In the genomic region with DNA sequence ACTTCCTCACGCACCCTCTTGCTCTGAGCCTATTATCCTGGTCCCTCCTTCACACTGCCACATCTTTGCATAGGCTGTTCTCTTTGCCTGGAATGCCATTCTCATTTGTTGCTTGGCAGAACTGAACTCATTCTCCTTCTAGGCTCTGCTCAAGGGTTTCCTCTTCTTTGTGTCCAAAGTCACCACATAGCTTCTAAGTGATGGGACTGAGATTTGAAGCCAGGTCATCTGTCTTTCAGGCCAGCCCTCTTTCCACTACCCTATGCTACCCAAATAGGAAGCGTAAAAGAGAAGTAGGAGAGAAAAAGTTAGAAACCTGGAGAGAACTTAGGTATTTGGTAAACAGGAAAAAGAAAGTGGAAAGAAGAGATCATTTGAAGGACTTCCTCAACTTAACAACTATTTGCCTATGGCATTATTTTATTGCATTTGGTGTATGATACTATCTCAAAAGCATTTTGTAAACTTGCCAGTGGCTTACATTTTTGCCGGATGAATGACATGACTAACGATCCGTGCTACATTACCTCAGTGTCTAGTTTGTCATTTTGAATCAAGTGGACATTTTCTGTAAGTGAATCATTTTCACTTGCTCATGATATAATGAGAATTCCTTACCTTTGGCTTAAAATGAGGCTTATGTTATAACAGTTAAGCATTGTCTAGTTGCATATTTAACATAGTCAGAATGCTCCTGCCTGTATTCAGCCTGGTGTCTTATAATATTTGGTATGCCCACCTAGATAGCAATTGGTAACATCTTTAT, we compare ENCODE assay signal across 1 cellular context.
TF ChIP-seq lines count a peak whose summit lies in the region.

No MANE protein-coding gene starts in this region.

TF ChIP-seq in HEK293, 187 proteins besides CTCF, POLR2A, EP300 and RAD21 (continued from another document):
- TF ChIP-seq, protein P1, sequence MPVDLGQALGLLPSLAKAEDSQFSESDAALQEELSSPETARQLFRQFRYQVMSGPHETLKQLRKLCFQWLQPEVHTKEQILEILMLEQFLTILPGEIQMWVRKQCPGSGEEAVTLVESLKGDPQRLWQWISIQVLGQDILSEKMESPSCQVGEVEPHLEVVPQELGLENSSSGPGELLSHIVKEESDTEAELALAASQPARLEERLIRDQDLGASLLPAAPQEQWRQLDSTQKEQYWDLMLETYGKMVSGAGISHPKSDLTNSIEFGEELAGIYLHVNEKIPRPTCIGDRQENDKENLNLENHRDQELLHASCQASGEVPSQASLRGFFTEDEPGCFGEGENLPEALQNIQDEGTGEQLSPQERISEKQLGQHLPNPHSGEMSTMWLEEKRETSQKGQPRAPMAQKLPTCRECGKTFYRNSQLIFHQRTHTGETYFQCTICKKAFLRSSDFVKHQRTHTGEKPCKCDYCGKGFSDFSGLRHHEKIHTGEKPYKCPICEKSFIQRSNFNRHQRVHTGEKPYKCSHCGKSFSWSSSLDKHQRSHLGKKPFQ (tag by site-specific recombination; IDR thresholded peaks at IDR 0.05): no peak
- TF ChIP-seq, protein P2, sequence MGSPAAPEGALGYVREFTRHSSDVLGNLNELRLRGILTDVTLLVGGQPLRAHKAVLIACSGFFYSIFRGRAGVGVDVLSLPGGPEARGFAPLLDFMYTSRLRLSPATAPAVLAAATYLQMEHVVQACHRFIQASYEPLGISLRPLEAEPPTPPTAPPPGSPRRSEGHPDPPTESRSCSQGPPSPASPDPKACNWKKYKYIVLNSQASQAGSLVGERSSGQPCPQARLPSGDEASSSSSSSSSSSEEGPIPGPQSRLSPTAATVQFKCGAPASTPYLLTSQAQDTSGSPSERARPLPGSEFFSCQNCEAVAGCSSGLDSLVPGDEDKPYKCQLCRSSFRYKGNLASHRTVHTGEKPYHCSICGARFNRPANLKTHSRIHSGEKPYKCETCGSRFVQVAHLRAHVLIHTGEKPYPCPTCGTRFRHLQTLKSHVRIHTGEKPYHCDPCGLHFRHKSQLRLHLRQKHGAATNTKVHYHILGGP (tag by site-specific recombination; IDR thresholded peaks at IDR 0.05): 0 out of 2 replicates have a peak, but pooled peaks have one; percentile 7
- TF ChIP-seq ZNF426 (tag by site-specific recombination; IDR thresholded peaks at IDR 0.05) (no peak), KLF10 (tag by site-specific recombination; IDR thresholded peaks at IDR 0.05) (peak; percentile 79), ZBTB21 (tag by site-specific recombination; IDR thresholded peaks at IDR 0.05) (peak; percentile 49; the same call in 1 of the 2 replicates), ZNF654 (tag by site-specific recombination; IDR thresholded peaks at IDR 0.05; ENCODE audit: low read depth) (no peak; the same call in 1 of the 2 replicates), ZNF23 (tag by site-specific recombination; IDR thresholded peaks at IDR 0.05; ENCODE audit: borderline replicate concordance) (no peak), ZNF138 (tag by site-specific recombination; IDR thresholded peaks at IDR 0.05; ENCODE audit: borderline replicate concordance) (no peak), YY2 (tag by site-specific recombination; IDR thresholded peaks at IDR 0.05) (no peak), SCRT1 (tag by site-specific recombination; IDR thresholded peaks at IDR 0.05; ENCODE audit: borderline replicate concordance) (no peak), WT1 (tag by site-specific recombination; IDR thresholded peaks at IDR 0.05) (no peak; the same call in 1 of the 2 replicates), PRDM1 (tag by site-specific recombination; IDR thresholded peaks at IDR 0.05) (peak; percentile 83), KLF1 (tag by site-specific recombination; IDR thresholded peaks at IDR 0.05) (no peak), ZNF169 (tag by site-specific recombination; IDR thresholded peaks at IDR 0.05) (no peak), ZNF335 (tag by site-specific recombination; conservative IDR thresholded peaks at IDR 0.05) (0 out of 2 replicates have a peak, but pooled peaks have one; percentile 6), ZNF514 (tag by site-specific recombination; IDR thresholded peaks at IDR 0.05) (no peak), ZFHX2 (tag by site-specific recombination; conservative IDR thresholded peaks at IDR 0.05) (no peak), ZNF112 (tag by site-specific recombination; IDR thresholded peaks at IDR 0.05) (no peak), KLF8 (tag by site-specific recombination; IDR thresholded peaks at IDR 0.05) (peak; percentile 73), ZNF610 (tag by site-specific recombination; IDR thresholded peaks at IDR 0.05; ENCODE audit: borderline replicate concordance) (no peak), HOXD13 (CRISPR knock-in tag; IDR thresholded peaks at IDR 0.05; ENCODE audit: borderline replicate concordance) (peak; percentile 90; the same call in 1 of the 2 replicates), ZNF146 (tag by site-specific recombination; IDR thresholded peaks at IDR 0.05) (no peak), ZNF76 (tag by site-specific recombination; IDR thresholded peaks at IDR 0.05; ENCODE audit: borderline replicate concordance, low read depth) (no peak), ZNF776 (tag by site-specific recombination; IDR thresholded peaks at IDR 0.05; ENCODE audit: borderline replicate concordance) (no peak), ZNF175 (tag by site-specific recombination; IDR thresholded peaks at IDR 0.05) (no peak), ZNF629 (tag by site-specific recombination; IDR thresholded peaks at IDR 0.05) (peak; percentile 97), ZNF558 (tag by site-specific recombination; IDR thresholded peaks at IDR 0.05) (peak; percentile 42; the same call in 1 of the 2 replicates), ZBTB17 (tag by site-specific recombination; IDR thresholded peaks at IDR 0.05) (peak; percentile 64), ZNF561 (tag by site-specific recombination; IDR thresholded peaks at IDR 0.05; ENCODE audit: borderline replicate concordance) (no peak)
- TF ChIP-seq, protein P3, sequence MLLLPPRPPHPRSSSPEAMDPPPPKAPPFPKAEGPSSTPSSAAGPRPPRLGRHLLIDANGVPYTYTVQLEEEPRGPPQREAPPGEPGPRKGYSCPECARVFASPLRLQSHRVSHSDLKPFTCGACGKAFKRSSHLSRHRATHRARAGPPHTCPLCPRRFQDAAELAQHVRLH (tag by site-specific recombination; IDR thresholded peaks at IDR 0.05): 0 out of 2 replicates have a peak, but pooled peaks have one; percentile 51
- TF ChIP-seq, protein P4, sequence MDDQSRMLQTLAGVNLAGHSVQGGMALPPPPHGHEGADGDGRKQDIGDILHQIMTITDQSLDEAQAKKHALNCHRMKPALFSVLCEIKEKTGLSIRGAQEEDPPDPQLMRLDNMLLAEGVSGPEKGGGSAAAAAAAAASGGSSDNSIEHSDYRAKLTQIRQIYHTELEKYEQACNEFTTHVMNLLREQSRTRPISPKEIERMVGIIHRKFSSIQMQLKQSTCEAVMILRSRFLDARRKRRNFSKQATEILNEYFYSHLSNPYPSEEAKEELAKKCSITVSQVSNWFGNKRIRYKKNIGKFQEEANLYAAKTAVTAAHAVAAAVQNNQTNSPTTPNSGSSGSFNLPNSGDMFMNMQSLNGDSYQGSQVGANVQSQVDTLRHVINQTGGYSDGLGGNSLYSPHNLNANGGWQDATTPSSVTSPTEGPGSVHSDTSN (CRISPR knock-in tag; IDR thresholded peaks at IDR 0.05): no peak
- TF ChIP-seq, protein P5, sequence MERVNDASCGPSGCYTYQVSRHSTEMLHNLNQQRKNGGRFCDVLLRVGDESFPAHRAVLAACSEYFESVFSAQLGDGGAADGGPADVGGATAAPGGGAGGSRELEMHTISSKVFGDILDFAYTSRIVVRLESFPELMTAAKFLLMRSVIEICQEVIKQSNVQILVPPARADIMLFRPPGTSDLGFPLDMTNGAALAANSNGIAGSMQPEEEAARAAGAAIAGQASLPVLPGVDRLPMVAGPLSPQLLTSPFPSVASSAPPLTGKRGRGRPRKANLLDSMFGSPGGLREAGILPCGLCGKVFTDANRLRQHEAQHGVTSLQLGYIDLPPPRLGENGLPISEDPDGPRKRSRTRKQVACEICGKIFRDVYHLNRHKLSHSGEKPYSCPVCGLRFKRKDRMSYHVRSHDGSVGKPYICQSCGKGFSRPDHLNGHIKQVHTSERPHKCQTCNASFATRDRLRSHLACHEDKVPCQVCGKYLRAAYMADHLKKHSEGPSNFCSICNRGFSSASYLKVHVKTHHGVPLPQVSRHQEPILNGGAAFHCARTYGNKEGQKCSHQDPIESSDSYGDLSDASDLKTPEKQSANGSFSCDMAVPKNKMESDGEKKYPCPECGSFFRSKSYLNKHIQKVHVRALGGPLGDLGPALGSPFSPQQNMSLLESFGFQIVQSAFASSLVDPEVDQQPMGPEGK (tag by site-specific recombination; IDR thresholded peaks at IDR 0.05): no peak
- TF ChIP-seq, protein P6, sequence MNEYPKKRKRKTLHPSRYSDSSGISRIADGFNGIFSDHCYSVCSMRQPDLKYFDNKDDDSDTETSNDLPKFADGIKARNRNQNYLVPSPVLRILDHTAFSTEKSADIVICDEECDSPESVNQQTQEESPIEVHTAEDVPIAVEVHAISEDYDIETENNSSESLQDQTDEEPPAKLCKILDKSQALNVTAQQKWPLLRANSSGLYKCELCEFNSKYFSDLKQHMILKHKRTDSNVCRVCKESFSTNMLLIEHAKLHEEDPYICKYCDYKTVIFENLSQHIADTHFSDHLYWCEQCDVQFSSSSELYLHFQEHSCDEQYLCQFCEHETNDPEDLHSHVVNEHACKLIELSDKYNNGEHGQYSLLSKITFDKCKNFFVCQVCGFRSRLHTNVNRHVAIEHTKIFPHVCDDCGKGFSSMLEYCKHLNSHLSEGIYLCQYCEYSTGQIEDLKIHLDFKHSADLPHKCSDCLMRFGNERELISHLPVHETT (tag by site-specific recombination; IDR thresholded peaks at IDR 0.05): peak; percentile 97
- TF ChIP-seq, protein P7, sequence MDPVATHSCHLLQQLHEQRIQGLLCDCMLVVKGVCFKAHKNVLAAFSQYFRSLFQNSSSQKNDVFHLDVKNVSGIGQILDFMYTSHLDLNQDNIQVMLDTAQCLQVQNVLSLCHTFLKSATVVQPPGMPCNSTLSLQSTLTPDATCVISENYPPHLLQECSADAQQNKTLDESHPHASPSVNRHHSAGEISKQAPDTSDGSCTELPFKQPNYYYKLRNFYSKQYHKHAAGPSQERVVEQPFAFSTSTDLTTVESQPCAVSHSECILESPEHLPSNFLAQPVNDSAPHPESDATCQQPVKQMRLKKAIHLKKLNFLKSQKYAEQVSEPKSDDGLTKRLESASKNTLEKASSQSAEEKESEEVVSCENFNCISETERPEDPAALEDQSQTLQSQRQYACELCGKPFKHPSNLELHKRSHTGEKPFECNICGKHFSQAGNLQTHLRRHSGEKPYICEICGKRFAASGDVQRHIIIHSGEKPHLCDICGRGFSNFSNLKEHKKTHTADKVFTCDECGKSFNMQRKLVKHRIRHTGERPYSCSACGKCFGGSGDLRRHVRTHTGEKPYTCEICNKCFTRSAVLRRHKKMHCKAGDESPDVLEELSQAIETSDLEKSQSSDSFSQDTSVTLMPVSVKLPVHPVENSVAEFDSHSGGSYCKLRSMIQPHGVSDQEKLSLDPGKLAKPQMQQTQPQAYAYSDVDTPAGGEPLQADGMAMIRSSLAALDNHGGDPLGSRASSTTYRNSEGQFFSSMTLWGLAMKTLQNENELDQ (tag by site-specific recombination; IDR thresholded peaks at IDR 0.05; ENCODE audit: low read depth): no peak
- TF ChIP-seq, protein P8, sequence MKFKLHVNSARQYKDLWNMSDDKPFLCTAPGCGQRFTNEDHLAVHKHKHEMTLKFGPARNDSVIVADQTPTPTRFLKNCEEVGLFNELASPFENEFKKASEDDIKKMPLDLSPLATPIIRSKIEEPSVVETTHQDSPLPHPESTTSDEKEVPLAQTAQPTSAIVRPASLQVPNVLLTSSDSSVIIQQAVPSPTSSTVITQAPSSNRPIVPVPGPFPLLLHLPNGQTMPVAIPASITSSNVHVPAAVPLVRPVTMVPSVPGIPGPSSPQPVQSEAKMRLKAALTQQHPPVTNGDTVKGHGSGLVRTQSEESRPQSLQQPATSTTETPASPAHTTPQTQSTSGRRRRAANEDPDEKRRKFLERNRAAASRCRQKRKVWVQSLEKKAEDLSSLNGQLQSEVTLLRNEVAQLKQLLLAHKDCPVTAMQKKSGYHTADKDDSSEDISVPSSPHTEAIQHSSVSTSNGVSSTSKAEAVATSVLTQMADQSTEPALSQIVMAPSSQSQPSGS (tag by site-specific recombination; IDR thresholded peaks at IDR 0.05; ENCODE audit: low read depth): peak; percentile 63; the same call in 1 of the 2 replicates
